1 cellular context compared by ENCODE assay signal in genomic region chr2:33607137-33607781, GRCh38.
TF ChIP-seq lines count a peak whose summit lies in the region.

No MANE protein-coding gene starts in this region.

TF ChIP-seq in H1, 55 proteins besides CTCF, POLR2A, EP300 and RAD21:
- no peak for TF ChIP-seq GABPA (IDR thresholded peaks at IDR 0.05; ENCODE audit: borderline replicate concordance, insufficient read depth, low read length)
- peak; percentile 65; the same call in 1 of the 2 replicates for TF ChIP-seq SP1 (IDR thresholded peaks at IDR 0.05; ENCODE audit: low read depth, low read length)
- no peak for TF ChIP-seq SIRT6 (IDR thresholded peaks at IDR 0.05; ENCODE audit: low read length)
- no peak for TF ChIP-seq CEBPB (IDR thresholded peaks at IDR 0.05; ENCODE audit: low read depth, low read length)
- no peak for TF ChIP-seq KDM5A (IDR thresholded peaks at IDR 0.05; ENCODE audit: low read length)
- peak; percentile 44 for TF ChIP-seq NANOG (IDR thresholded peaks at IDR 0.05; ENCODE audit: insufficient read depth, low read depth, low read length, poor library complexity, severe bottlenecking)
- no peak for TF ChIP-seq TAF7 (optimal IDR thresholded peaks at IDR 0.05; ENCODE audit: borderline replicate concordance, low read depth, low read length)
- TF ChIP-seq, protein P1, sequence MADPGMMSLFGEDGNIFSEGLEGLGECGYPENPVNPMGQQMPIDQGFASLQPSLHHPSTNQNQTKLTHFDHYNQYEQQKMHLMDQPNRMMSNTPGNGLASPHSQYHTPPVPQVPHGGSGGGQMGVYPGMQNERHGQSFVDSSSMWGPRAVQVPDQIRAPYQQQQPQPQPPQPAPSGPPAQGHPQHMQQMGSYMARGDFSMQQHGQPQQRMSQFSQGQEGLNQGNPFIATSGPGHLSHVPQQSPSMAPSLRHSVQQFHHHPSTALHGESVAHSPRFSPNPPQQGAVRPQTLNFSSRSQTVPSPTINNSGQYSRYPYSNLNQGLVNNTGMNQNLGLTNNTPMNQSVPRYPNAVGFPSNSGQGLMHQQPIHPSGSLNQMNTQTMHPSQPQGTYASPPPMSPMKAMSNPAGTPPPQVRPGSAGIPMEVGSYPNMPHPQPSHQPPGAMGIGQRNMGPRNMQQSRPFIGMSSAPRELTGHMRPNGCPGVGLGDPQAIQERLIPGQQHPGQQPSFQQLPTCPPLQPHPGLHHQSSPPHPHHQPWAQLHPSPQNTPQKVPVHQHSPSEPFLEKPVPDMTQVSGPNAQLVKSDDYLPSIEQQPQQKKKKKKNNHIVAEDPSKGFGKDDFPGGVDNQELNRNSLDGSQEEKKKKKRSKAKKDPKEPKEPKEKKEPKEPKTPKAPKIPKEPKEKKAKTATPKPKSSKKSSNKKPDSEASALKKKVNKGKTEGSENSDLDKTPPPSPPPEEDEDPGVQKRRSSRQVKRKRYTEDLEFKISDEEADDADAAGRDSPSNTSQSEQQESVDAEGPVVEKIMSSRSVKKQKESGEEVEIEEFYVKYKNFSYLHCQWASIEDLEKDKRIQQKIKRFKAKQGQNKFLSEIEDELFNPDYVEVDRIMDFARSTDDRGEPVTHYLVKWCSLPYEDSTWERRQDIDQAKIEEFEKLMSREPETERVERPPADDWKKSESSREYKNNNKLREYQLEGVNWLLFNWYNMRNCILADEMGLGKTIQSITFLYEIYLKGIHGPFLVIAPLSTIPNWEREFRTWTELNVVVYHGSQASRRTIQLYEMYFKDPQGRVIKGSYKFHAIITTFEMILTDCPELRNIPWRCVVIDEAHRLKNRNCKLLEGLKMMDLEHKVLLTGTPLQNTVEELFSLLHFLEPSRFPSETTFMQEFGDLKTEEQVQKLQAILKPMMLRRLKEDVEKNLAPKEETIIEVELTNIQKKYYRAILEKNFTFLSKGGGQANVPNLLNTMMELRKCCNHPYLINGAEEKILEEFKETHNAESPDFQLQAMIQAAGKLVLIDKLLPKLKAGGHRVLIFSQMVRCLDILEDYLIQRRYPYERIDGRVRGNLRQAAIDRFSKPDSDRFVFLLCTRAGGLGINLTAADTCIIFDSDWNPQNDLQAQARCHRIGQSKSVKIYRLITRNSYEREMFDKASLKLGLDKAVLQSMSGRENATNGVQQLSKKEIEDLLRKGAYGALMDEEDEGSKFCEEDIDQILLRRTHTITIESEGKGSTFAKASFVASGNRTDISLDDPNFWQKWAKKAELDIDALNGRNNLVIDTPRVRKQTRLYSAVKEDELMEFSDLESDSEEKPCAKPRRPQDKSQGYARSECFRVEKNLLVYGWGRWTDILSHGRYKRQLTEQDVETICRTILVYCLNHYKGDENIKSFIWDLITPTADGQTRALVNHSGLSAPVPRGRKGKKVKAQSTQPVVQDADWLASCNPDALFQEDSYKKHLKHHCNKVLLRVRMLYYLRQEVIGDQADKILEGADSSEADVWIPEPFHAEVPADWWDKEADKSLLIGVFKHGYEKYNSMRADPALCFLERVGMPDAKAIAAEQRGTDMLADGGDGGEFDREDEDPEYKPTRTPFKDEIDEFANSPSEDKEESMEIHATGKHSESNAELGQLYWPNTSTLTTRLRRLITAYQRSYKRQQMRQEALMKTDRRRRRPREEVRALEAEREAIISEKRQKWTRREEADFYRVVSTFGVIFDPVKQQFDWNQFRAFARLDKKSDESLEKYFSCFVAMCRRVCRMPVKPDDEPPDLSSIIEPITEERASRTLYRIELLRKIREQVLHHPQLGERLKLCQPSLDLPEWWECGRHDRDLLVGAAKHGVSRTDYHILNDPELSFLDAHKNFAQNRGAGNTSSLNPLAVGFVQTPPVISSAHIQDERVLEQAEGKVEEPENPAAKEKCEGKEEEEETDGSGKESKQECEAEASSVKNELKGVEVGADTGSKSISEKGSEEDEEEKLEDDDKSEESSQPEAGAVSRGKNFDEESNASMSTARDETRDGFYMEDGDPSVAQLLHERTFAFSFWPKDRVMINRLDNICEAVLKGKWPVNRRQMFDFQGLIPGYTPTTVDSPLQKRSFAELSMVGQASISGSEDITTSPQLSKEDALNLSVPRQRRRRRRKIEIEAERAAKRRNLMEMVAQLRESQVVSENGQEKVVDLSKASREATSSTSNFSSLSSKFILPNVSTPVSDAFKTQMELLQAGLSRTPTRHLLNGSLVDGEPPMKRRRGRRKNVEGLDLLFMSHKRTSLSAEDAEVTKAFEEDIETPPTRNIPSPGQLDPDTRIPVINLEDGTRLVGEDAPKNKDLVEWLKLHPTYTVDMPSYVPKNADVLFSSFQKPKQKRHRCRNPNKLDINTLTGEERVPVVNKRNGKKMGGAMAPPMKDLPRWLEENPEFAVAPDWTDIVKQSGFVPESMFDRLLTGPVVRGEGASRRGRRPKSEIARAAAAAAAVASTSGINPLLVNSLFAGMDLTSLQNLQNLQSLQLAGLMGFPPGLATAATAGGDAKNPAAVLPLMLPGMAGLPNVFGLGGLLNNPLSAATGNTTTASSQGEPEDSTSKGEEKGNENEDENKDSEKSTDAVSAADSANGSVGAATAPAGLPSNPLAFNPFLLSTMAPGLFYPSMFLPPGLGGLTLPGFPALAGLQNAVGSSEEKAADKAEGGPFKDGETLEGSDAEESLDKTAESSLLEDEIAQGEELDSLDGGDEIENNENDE (IDR thresholded peaks at IDR 0.05; ENCODE audit: insufficient replicate concordance, low read length): peak; percentile 85
